ENCODE assay signal across 1 cellular context in genomic region chr2:158666969-158667368, GRCh38.
TF ChIP-seq lines count a peak whose summit lies in the region.

No MANE protein-coding gene starts in this region.

TF ChIP-seq in SK-N-SH treated with all-trans-retinoic acid at 6 μM for 48 hours, 23 proteins besides CTCF, POLR2A, EP300 and RAD21 (continued from another document):
- TF ChIP-seq TCF4 (CRISPR knock-in tag; IDR thresholded peaks at IDR 0.05; ENCODE audit: borderline replicate concordance) (no peak), CREB5 (CRISPR knock-in tag; IDR thresholded peaks at IDR 0.05; ENCODE audit: low read depth) (no peak), CSRNP3 (CRISPR knock-in tag; IDR thresholded peaks at IDR 0.05) (no peak), OSR1 (CRISPR knock-in tag; IDR thresholded peaks at IDR 0.05) (no peak), ZNF8 (CRISPR knock-in tag; IDR thresholded peaks at IDR 0.05) (no peak), TSHZ2 (CRISPR knock-in tag; IDR thresholded peaks at IDR 0.05) (no peak), SNAI2 (CRISPR knock-in tag; IDR thresholded peaks at IDR 0.05) (no peak), ESRRG (CRISPR knock-in tag; IDR thresholded peaks at IDR 0.05) (no peak), GLIS3 (CRISPR knock-in tag; IDR thresholded peaks at IDR 0.05) (no peak), CSDC2 (CRISPR knock-in tag; IDR thresholded peaks at IDR 0.05) (no peak)
